In genomic region chr7:28062197-28062988, GRCh38 we compare ENCODE assay signal across 8 cellular contexts.
DNase-seq lines count a peak whose midpoint lies in the region; ATAC-seq and TF ChIP-seq lines count a peak whose summit lies in the region.

No MANE protein-coding gene starts in this region.

- H3K4me3 Mint-ChIP-seq in Caco-2 (ENCODE audit: unreplicated experiment), result no peak overlapping the region

- H3K27ac ChIP-seq in ascending aorta, result no peak overlapping the region

- H3K4me1 ChIP-seq in Caco-2, result no peaks in the 10 kb centered on the region
- H3K4me1 ChIP-seq in ascending aorta, result no peaks in the 10 kb centered on the region

- H3K36me3 Mint-ChIP-seq in Caco-2 (ENCODE audit: insufficient read depth, unreplicated experiment), result no peaks in the 10 kb centered on the region

- no peak overlapping the region for H3K27ac Mint-ChIP-seq in Caco-2 (ENCODE audit: unreplicated experiment)

- peaks cover 8% of the 10 kb centered on the region for H3K27me3 Mint-ChIP-seq in Caco-2 (ENCODE audit: insufficient read depth, unreplicated experiment)

- POLR2A ChIA-PET in Caco-2 (lab: Charles Lee), result no interaction called here

- H3K27me3 ChIP-seq in Caco-2 (replicated peaks; ENCODE audit: control insufficient read depth, insufficient read depth, low read length) (no peaks in the 10 kb centered on the region), ascending aorta (no peaks in the 10 kb centered on the region)

- H3K4me1 Mint-ChIP-seq in Caco-2 (ENCODE audit: low read depth, unreplicated experiment), result peaks cover 7% of the 10 kb centered on the region

- DNase-seq in Caco-2 (peak; percentile 69 to 76), NCI-H1105 treated with DMSO at 0.1 percent for 48 hours (lab: John Stamatoyannopoulos, UW) (peak; percentile 92), ascending aorta (ENCODE audit: low spot score in 2 of 2) (peak in 1 of 2 donors; percentile 79), iPS-NIHi7 (ENCODE audit: extremely low spot score) (peak; percentile 76)
- peak; percentile 33 to 39 for DNase-seq in stimulated activated CD4-positive, alpha-beta T cell treated with anti-CD3 and anti-CD28 coated beads, Interleukin-15, amount 100 ng/mL, for 48 hours (ENCODE audit: low read depth in 2 of 2)

- H3K36me3 ChIP-seq in Caco-2 (ENCODE audit: control insufficient read depth, insufficient read depth, low read length) (no peaks in the 10 kb centered on the region), ascending aorta (no peaks in the 10 kb centered on the region)

- no TSS peak for BruUV-seq in Caco-2 (replicated peaks; lab: Mats Ljungman, UMichigan)

- CTCF ChIA-PET in Caco-2 (lab: Charles Lee), result interaction anchor here (0.6 to 2.5 kb wide), 23 partner anchors 9 to 778 kb away, joined by 3 to 71 read pairs (median 5); partner anchors contain the start of gene HIBADH

- peak; percentile 76 to 86 for TF ChIP-seq CTCF in Caco-2 (IDR thresholded peaks at IDR 0.05; ENCODE audit: insufficient read depth in 1 of 2, low read depth in 1 of 2, low read length in 1 of 2, severe bottlenecking in 1 of 2, unreplicated experiment in 1 of 2)
- TF ChIP-seq CTCF in ascending aorta (IDR thresholded peaks at IDR 0.05), result peak in 2 of 3 experiments; percentile 21 to 56

- H3K9me3 ChIP-seq in Caco-2 (no peaks in the 10 kb centered on the region), ascending aorta (no peaks in the 10 kb centered on the region)

- ATAC-seq in GM21786 (IDR thresholded peaks at IDR 0.05; ENCODE audit: unreplicated experiment) (peak; percentile 89), SK-N-SH treated with all-trans-retinoic acid at 6 μM for 48 hours (peak; percentile 100), GM21447 (IDR thresholded peaks at IDR 0.05; ENCODE audit: unreplicated experiment) (no peak)

- no peaks in the 10 kb centered on the region for H3K9me3 Mint-ChIP-seq in Caco-2 (ENCODE audit: unreplicated experiment)

- H3K4me3 ChIP-seq in Caco-2 (ENCODE audit: low read depth, low read length), result no peak overlapping the region
- H3K4me3 ChIP-seq in ascending aorta, result no peak overlapping the region

- intact Hi-C loops in Caco-2 (cut with micrococcal nuclease; ENCODE audit: unreplicated experiment), result loop anchor here (1.0 kb wide), 2 partner anchors 16 to 34 kb away; no protein-coding TSS in a partner anchor
- intact Hi-C loops in ascending aorta (cut with DNase I), result loop anchor here (2.0 kb wide), 1 partner anchor 34 kb away; no protein-coding TSS in a partner anchor

TF ChIP-seq in SK-N-SH treated with all-trans-retinoic acid at 6 μM for 48 hours, 23 proteins besides CTCF, POLR2A, EP300 and RAD21:
- TF ChIP-seq POU6F1 (CRISPR knock-in tag; IDR thresholded peaks at IDR 0.05; ENCODE audit: borderline replicate concordance, low read depth) (0 out of 2 replicates have a peak, but pooled peaks have one; percentile 22), ZFP3 (CRISPR knock-in tag; IDR thresholded peaks at IDR 0.05) (0 out of 2 replicates have a peak, but pooled peaks have one; percentile 27), ZNF70 (CRISPR knock-in tag; IDR thresholded peaks at IDR 0.05) (no peak)
TF ChIP-seq in SK-N-SH treated with all-trans-retinoic acid at 6 μM for 48 hours: peak in this region for 2.
